In genomic region chr1:186829679-186830587, GRCh38 we compare ENCODE assay signal across 9 cellular contexts. TPM values are rescaled to one million over a fixed set of nuclear protein-coding genes. Genes with fewer than 3 reads are reported as not detected.
DNase-seq lines count a peak whose midpoint lies in the region; ATAC-seq, FAIRE-seq and TF ChIP-seq lines count a peak whose summit lies in the region.
"Had no signal": no experiment of that assay in that cellular context is flagged by ENCODE, and none has a peak within 500 bp of the region (broad histone marks: within the 10 kb centered on the region; RNA-seq: fewer than 3 reads in every experiment).

No MANE protein-coding gene starts in this region.

- no peaks in the 10 kb centered on the region for H3K9me3 ChIP-seq in astrocyte (ENCODE audit: insufficient read depth, low read depth, low read length)
- no peaks in the 10 kb centered on the region for H3K9me3 ChIP-seq in HepG2 (ENCODE audit: low read length)

- H3K27ac ChIP-seq in astrocyte (ENCODE audit: low read depth, low read length) (no peak overlapping the region), HepG2 (ENCODE audit: extremely low read length, insufficient read depth, low read length) (no peak overlapping the region), urinary bladder (ENCODE audit: low read depth) (no peak overlapping the region)

- WGBS in HepG2 (ENCODE audit: low lambda C conversion rate), result 16% methylated on average over 14 of the region's 14 CpGs
- WGBS in urinary bladder, result 77% methylated on average over 14 of the region's 14 CpGs

- CTCF ChIA-PET in HepG2 (lab: Yijun Ruan, JAX; ENCODE audit: low intra/inter-chr PET ratio, low total read pairs), result no interaction called here

- no peak for ATAC-seq in activated naive CD4-positive, alpha-beta T cell treated with anti-CD3 and anti-CD28 coated beads, Interleukin-2, amount 50 U/mL, for 72 hours
- ATAC-seq in HepG2 (no peak), GM18873 (IDR thresholded peaks at IDR 0.05; ENCODE audit: low FRiP score, unreplicated experiment) (no peak)

- no peaks in the 10 kb centered on the region for H3K27me3 ChIP-seq in astrocyte (ENCODE audit: insufficient read depth, low read length)
- H3K27me3 ChIP-seq in HepG2 (ENCODE audit: control insufficient read depth in 1 of 2, insufficient read depth in 2 of 2, low read length in 2 of 2), result no peaks in the 10 kb centered on the region

- H3K4me3 Mint-ChIP-seq in activated naive CD4-positive, alpha-beta T cell treated with anti-CD3 and anti-CD28 coated beads, Interleukin-2, amount 50 U/mL, for 24 hours, result peak overlapping the region; percentile 78
- peak overlapping the region; percentile 90 for H3K4me3 Mint-ChIP-seq in astrocyte (ENCODE audit: unreplicated experiment)

- no peak for TF ChIP-seq POLR2A in HepG2 (IDR thresholded peaks at IDR 0.05; ENCODE audit: insufficient read depth in 1 of 2, low read depth in 2 of 2, low read length in 2 of 2)

- in situ Hi-C loops in HepG2 (cut with HindIII; ENCODE audit: extremely low pct_ligation_motif_present, low pct_unique_long_range_greater_than_20kb), result no loop called here

- H3K36me3 Mint-ChIP-seq in activated naive CD4-positive, alpha-beta T cell treated with anti-CD3 and anti-CD28 coated beads, Interleukin-2, amount 50 U/mL, for 24 hours, result no peaks in the 10 kb centered on the region
- no peaks in the 10 kb centered on the region for H3K36me3 Mint-ChIP-seq in activated naive CD4-positive, alpha-beta T cell treated with anti-CD3 and anti-CD28 coated beads, Interleukin-2, amount 50 U/mL, for 72 hours
- no peaks in the 10 kb centered on the region for H3K36me3 Mint-ChIP-seq in astrocyte (ENCODE audit: low read depth, unreplicated experiment)

- DNase-seq in activated naive CD4-positive, alpha-beta T cell treated with anti-CD3 and anti-CD28 coated beads, Interleukin-2, amount 50 U/mL, for 72 hours (ENCODE audit: low spot score in 2 of 2), result no peak
- DNase-seq in astrocyte (ENCODE audit: low read depth) (no peak), HepG2 (ENCODE audit: low spot score) (no peak), DMS53 (lab: John Stamatoyannopoulos, UW) (no peak), NCI-H2029 treated with DMSO at 0.1 percent for 48 hours (lab: John Stamatoyannopoulos, UW) (no peak)
- DNase-seq: activated CD4-positive, alpha-beta T cell treated with anti-CD3 and anti-CD28 coated beads, Interleukin-2, amount 50 U/mL, for 48 hours had no signal

- TF ChIP-seq RAD21 in HepG2 (CRISPR knock-in tag; IDR thresholded peaks at IDR 0.05), result no peak

- no peak overlapping the region for H3K27ac Mint-ChIP-seq in activated naive CD4-positive, alpha-beta T cell treated with anti-CD3 and anti-CD28 coated beads, Interleukin-2, amount 50 U/mL, for 24 hours
- H3K27ac Mint-ChIP-seq in activated naive CD4-positive, alpha-beta T cell treated with anti-CD3 and anti-CD28 coated beads, Interleukin-2, amount 50 U/mL, for 72 hours, result no peak overlapping the region
- H3K27ac Mint-ChIP-seq in astrocyte (ENCODE audit: unreplicated experiment), result no peak overlapping the region

- H2AFZ ChIP-seq in astrocyte (ENCODE audit: low read depth, low read length) (no peak overlapping the region), HepG2 (ENCODE audit: low read length) (no peak overlapping the region)

- H3K27me3 Mint-ChIP-seq in activated naive CD4-positive, alpha-beta T cell treated with anti-CD3 and anti-CD28 coated beads, Interleukin-2, amount 50 U/mL, for 24 hours, result peaks cover 18% of the 10 kb centered on the region
- H3K27me3 Mint-ChIP-seq in astrocyte (ENCODE audit: low read depth, unreplicated experiment), result no peaks in the 10 kb centered on the region

- H3K9me3 Mint-ChIP-seq in activated naive CD4-positive, alpha-beta T cell treated with anti-CD3 and anti-CD28 coated beads, Interleukin-2, amount 50 U/mL, for 24 hours, result no peaks in the 10 kb centered on the region
- H3K9me3 Mint-ChIP-seq in activated naive CD4-positive, alpha-beta T cell treated with anti-CD3 and anti-CD28 coated beads, Interleukin-2, amount 50 U/mL, for 72 hours, result no peaks in the 10 kb centered on the region
- no peaks in the 10 kb centered on the region for H3K9me3 Mint-ChIP-seq in astrocyte (ENCODE audit: unreplicated experiment)

- TF ChIP-seq CTCF in astrocyte (IDR thresholded peaks at IDR 0.05; ENCODE audit: insufficient read depth, low read depth, low read length) (no peak), HepG2 (CRISPR knock-in tag; IDR thresholded peaks at IDR 0.05) (no peak)

- TF ChIP-seq EP300 in HepG2 (IDR thresholded peaks at IDR 0.05; ENCODE audit: low read depth in 2 of 2, low read length in 2 of 2) (no peak), HepG2 (CRISPR knock-in tag; IDR thresholded peaks at IDR 0.05; ENCODE audit: borderline replicate concordance) (no peak)

- H3K36me3 ChIP-seq in astrocyte (ENCODE audit: insufficient read depth, low read length) (no peaks in the 10 kb centered on the region), HepG2 (replicated peaks in 1 of 2; ENCODE audit: control insufficient read depth in 1 of 2, insufficient read depth in 2 of 2, low read length in 2 of 2) (no peaks in the 10 kb centered on the region), urinary bladder (ENCODE audit: insufficient read depth) (no peaks in the 10 kb centered on the region)

- no TSS peak for BruUV-seq in HepG2 (replicated peaks; lab: Mats Ljungman, UMichigan)

- no peak for FAIRE-seq in astrocyte (lab: Jason Lieb, UNC)
- FAIRE-seq in HepG2 (lab: Jason Lieb, UNC), result no peak

- H4K20me1 ChIP-seq in astrocyte (ENCODE audit: insufficient read depth, low read length) (no peaks in the 10 kb centered on the region), HepG2 (ENCODE audit: insufficient read depth, low read length) (no peaks in the 10 kb centered on the region)

- POLR2A ChIA-PET in HepG2 (lab: Yijun Ruan, JAX), result no interaction called here

- peaks cover 16% of the 10 kb centered on the region for H3K4me1 Mint-ChIP-seq in activated naive CD4-positive, alpha-beta T cell treated with anti-CD3 and anti-CD28 coated beads, Interleukin-2, amount 50 U/mL, for 24 hours
- H3K4me1 Mint-ChIP-seq in astrocyte (ENCODE audit: low read depth, unreplicated experiment), result no peaks in the 10 kb centered on the region

- no peaks in the 10 kb centered on the region for H3K4me1 ChIP-seq in astrocyte (ENCODE audit: insufficient read depth, low read length)
- H3K4me1 ChIP-seq in HepG2 (ENCODE audit: insufficient read depth, low read length), result no peaks in the 10 kb centered on the region
- no peaks in the 10 kb centered on the region for H3K4me1 ChIP-seq in urinary bladder (ENCODE audit: insufficient read depth)

- intact Hi-C loops in HepG2 (cut with micrococcal nuclease; ENCODE audit: unreplicated experiment), result no loop called here

- H3K79me2 ChIP-seq in astrocyte (ENCODE audit: insufficient read depth, low read length), result no peaks in the 10 kb centered on the region
- no peaks in the 10 kb centered on the region for H3K79me2 ChIP-seq in HepG2 (ENCODE audit: insufficient read depth, low read length)

- H3K4me3 ChIP-seq in astrocyte (ENCODE audit: insufficient read depth, low read depth, low read length) (peak overlapping the region; percentile 93), HepG2 (replicated peaks in 1 of 3; ENCODE audit: insufficient read depth in 1 of 3, low read depth in 2 of 3, low read length in 3 of 3) (no peak overlapping the region), urinary bladder (ENCODE audit: low read depth, low read length) (peak overlapping the region; percentile 73)

- H3K4me2 ChIP-seq in astrocyte (ENCODE audit: low read length) (peak overlapping the region; percentile 97), HepG2 (ENCODE audit: low read depth, low read length) (no peak overlapping the region)

- H3K9ac ChIP-seq in astrocyte (ENCODE audit: low read length) (peak overlapping the region; percentile 93), HepG2 (ENCODE audit: insufficient read depth, low read depth, low read length) (no peak overlapping the region)

TF ChIP-seq in HepG2, 621 proteins besides CTCF, POLR2A, EP300 and RAD21 (continues in another document):
- no peak for TF ChIP-seq MEIS1 (CRISPR knock-in tag; IDR thresholded peaks at IDR 0.05; ENCODE audit: borderline replicate concordance)
- no peak for TF ChIP-seq PAX8 (CRISPR knock-in tag; IDR thresholded peaks at IDR 0.05; ENCODE audit: borderline replicate concordance)
- TF ChIP-seq ZNF296 (CRISPR knock-in tag; conservative IDR thresholded peaks at IDR 0.05), result no peak
- TF ChIP-seq ZNF317 (CRISPR knock-in tag; IDR thresholded peaks at IDR 0.05), result no peak
- TF ChIP-seq MAFF (IDR thresholded peaks at IDR 0.05; ENCODE audit: low read depth, low read length), result peak; percentile 69
- no peak for TF ChIP-seq SMARCC2 (IDR thresholded peaks at IDR 0.05)
- no peak for TF ChIP-seq SMYD3 (CRISPR knock-in tag; IDR thresholded peaks at IDR 0.05)

RNA-seq across cellular contexts. Expression of gene PLA2G4A, which starts 1.2 kb away (rescaled TPM):
- under 1 TPM; 0.09 to 0.27 TPM for total RNA-seq in activated naive CD4-positive, alpha-beta T cell treated with anti-CD3 and anti-CD28 coated beads, Interleukin-2, amount 50 U/mL, for 72 hours
- 1.4 and 1.9 TPM in 2 replicates for total RNA-seq in astrocyte
- total RNA-seq in HepG2 (2016; rRNA removed; fragmentation: Illumina TruSeq; extraction: Trizol), result not detected in 2 replicates
- not detected in 2 replicates for total RNA-seq in HepG2 (2016; cell fraction: cytosol; rRNA removed; fragmentation: Illumina TruSeq; extraction: Trizol; ENCODE audit: low read depth)
- not detected in 2 replicates for total RNA-seq in HepG2 (2016; cell fraction: insoluble cytoplasmic fraction; rRNA removed; fragmentation: Illumina TruSeq; extraction: Trizol)
- not detected in 2 replicates for total RNA-seq in HepG2 (2016; cell fraction: membrane; rRNA removed; fragmentation: Illumina TruSeq; extraction: Trizol)
- not detected in 2 replicates for total RNA-seq in HepG2 (2016; cell fraction: nucleus; rRNA removed; fragmentation: Illumina TruSeq; extraction: Trizol)
- not detected in 2 replicates for polyA plus RNA-seq in HepG2 (2011; rRNA removed)
- 0.03 TPM in 1 of 2 replicates, not detected in the other for polyA plus RNA-seq in HepG2 (2011; cell fraction: cytosol; rRNA removed)
- polyA plus RNA-seq in HepG2 (2011; cell fraction: nucleus; rRNA removed), result not detected in 2 replicates
- not detected in 2 replicates for polyA plus RNA-seq in HepG2 (2012)
- not detected in 2 replicates for polyA plus RNA-seq in HepG2 (2016; cell fraction: cytosol; fragmentation: Illumina TruSeq; extraction: Trizol; ENCODE audit: low read depth)
- not detected in 2 replicates for polyA plus RNA-seq in HepG2 (2016; cell fraction: insoluble cytoplasmic fraction; fragmentation: Illumina TruSeq; extraction: Trizol; ENCODE audit: low read depth)
- polyA plus RNA-seq in HepG2 (2016; cell fraction: membrane; fragmentation: Illumina TruSeq; extraction: Trizol; ENCODE audit: low read depth), result not detected in 2 replicates
- not detected in 2 replicates for polyA plus RNA-seq in HepG2 (2016; cell fraction: nucleus; fragmentation: Illumina TruSeq; extraction: Trizol; ENCODE audit: insufficient read depth, low read depth)
- 28.7 TPM in 1 of 2 replicates, not detected in the other for polyA minus RNA-seq in HepG2 (2011; rRNA and poly(A)+ RNA removed; ENCODE audit: low replicate concordance)
- not detected in 2 replicates for polyA minus RNA-seq in HepG2 (2011; cell fraction: cytosol; rRNA and poly(A)+ RNA removed)
- 0.52 TPM in 1 of 2 replicates, not detected in the other for polyA minus RNA-seq in HepG2 (2011; cell fraction: nucleus; rRNA and poly(A)+ RNA removed)
- 36.8 TPM for total RNA-seq in urinary bladder
- polyA plus RNA-seq in urinary bladder, result 23.3 TPM

Comparison
In these comparisons a context has a peak if more than half of its experiments do, and no peak if none do; other contexts are left out.
1. H3K4me3 ChIP-seq: peak in astrocyte (single experiment) and urinary bladder (single experiment); none in HepG2 (0 of 3).
2. RNA of gene PLA2G4A, which starts 1.2 kb away (total RNA-seq): 36.8 TPM in urinary bladder (single experiment); 1.4 to 1.9 TPM in astrocyte, 0.09 to 0.27 TPM in activated naive CD4-positive, alpha-beta T cell treated with anti-CD3 and anti-CD28 coated beads, Interleukin-2, amount 50 U/mL, for 72 hours and not detected in HepG2; every median in the first group is over 10 times any median in the second.